In the genomic region with DNA sequence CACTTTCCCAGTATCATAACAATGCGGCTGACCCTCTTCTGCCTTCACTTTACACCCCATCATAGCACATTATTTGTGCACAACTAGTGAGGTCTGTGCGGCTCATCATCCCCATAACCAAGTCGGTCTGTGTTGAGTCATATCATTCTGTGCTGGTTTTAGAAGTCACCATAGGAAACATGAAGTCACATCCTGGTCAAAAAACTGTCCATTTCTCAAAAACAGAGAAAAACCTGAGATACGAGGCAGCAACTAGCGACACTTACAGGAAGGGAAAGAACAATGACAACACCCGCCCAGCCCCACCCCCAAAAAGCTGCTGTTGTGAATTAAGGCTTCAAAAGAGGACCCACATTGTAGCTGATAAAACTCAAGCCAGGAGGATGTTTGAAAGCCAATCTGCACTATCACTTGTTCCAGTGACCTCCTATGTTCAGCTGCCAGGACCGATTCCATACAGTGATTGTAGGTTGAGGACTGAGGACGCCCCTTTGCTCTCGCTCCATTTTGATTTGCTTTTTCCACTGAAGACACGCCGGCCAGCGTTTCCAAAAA, we compare ENCODE assay signal across 8 cellular contexts.
DNase-seq lines count a peak whose midpoint lies in the region; ATAC-seq and TF ChIP-seq lines count a peak whose summit lies in the region.

No MANE protein-coding gene starts in this region.

- H3K9me3 Mint-ChIP-seq in CD4-positive, alpha-beta memory T cell, result no peaks in the 10 kb centered on the region
- H3K9me3 Mint-ChIP-seq in nephron progenitor cell, result peaks cover 26% of the 10 kb centered on the region

- H3K9me3 ChIP-seq in CD4-positive, alpha-beta memory T cell (ENCODE audit: control insufficient read depth in 1 of 2, low read length in 2 of 2), result no peaks in the 10 kb centered on the region
- H3K9me3 ChIP-seq in SJCRH30 (replicated peaks), result no peaks in the 10 kb centered on the region

- peak overlapping the region; percentile 67 to 89 (median 82) for H3K4me3 Mint-ChIP-seq in CD4-positive, alpha-beta memory T cell
- no peak overlapping the region for H3K4me3 Mint-ChIP-seq in nephron progenitor cell

- intact Hi-C loops in CD4-positive, alpha-beta memory T cell (cut with micrococcal nuclease), result loop anchor here (1.0 to 2.0 kb wide), 7 partner anchors 9 to 99 kb away; a partner anchor contains a TSS

- peaks cover 63% of the 10 kb centered on the region for H3K4me1 ChIP-seq in CD4-positive, alpha-beta memory T cell (ENCODE audit: insufficient read depth, low read length)
- H3K4me1 ChIP-seq in SJCRH30, result no peaks in the 10 kb centered on the region

- CTCF ChIA-PET in CD4-positive, alpha-beta memory T cell (lab: Charles Lee; ENCODE audit: partially characterized antibody), result interaction anchor here (0.7 to 7.1 kb wide), 16 partner anchors 10 to 262 kb away, joined by 3 to 100 read pairs (median 8); a partner anchor contains a TSS

- peaks cover 66 to 76% of the 10 kb centered on the region in 2 donors for H3K36me3 Mint-ChIP-seq in CD4-positive, alpha-beta memory T cell
- H3K36me3 Mint-ChIP-seq in nephron progenitor cell (ENCODE audit: low read depth), result peaks cover 85% of the 10 kb centered on the region

- H3K27me3 ChIP-seq in CD4-positive, alpha-beta memory T cell (ENCODE audit: insufficient read depth, low read length), result no peaks in the 10 kb centered on the region
- no peaks in the 10 kb centered on the region for H3K27me3 ChIP-seq in SJCRH30

- peak; percentile 76 to 82 (median 80) for DNase-seq in CD4-positive, alpha-beta memory T cell
- peak; percentile 27 for DNase-seq in activated effector memory CD4-positive, alpha-beta T cell treated with Interleukin-2 at 50 U/mL for 16 hours
- DNase-seq in nephron progenitor cell (no peak), DMS79 (lab: John Stamatoyannopoulos, UW) (no peak), germinal center (ENCODE audit: low spot score) (no peak), SJCRH30 (no peak)

- peaks cover 44 to 86% (median 64%) of the 10 kb centered on the region in 4 donors for H3K4me1 Mint-ChIP-seq in CD4-positive, alpha-beta memory T cell
- peaks cover 7% of the 10 kb centered on the region for H3K4me1 Mint-ChIP-seq in nephron progenitor cell

- no peaks in the 10 kb centered on the region for H3K27me3 Mint-ChIP-seq in CD4-positive, alpha-beta memory T cell
- no peaks in the 10 kb centered on the region for H3K27me3 Mint-ChIP-seq in nephron progenitor cell (ENCODE audit: low read depth, poor library complexity)

- POLR2A ChIA-PET in CD4-positive, alpha-beta memory T cell (lab: Charles Lee; ENCODE audit: partially characterized antibody), result interaction anchor here (0.5 to 39.3 kb wide), 24 partner anchors 7 to 262 kb away, joined by 3 to 970 read pairs (median 12); a partner anchor contains a TSS

- no peak for TF ChIP-seq CTCF in nephron progenitor cell (IDR thresholded peaks at IDR 0.05)

- peaks cover 22% of the 10 kb centered on the region for H3K36me3 ChIP-seq in CD4-positive, alpha-beta memory T cell (ENCODE audit: insufficient read depth, low read length)
- H3K36me3 ChIP-seq in SJCRH30, result no peaks in the 10 kb centered on the region

- H3K27ac ChIP-seq in CD4-positive, alpha-beta memory T cell (ENCODE audit: low read depth, low read length), result peak overlapping the region; percentile 81
- no peak overlapping the region for H3K27ac ChIP-seq in SJCRH30

- H3K4me3 ChIP-seq in CD4-positive, alpha-beta memory T cell (ENCODE audit: low read length in 2 of 2), result peak overlapping the region; percentile 25 to 51
- no peak overlapping the region for H3K4me3 ChIP-seq in SJCRH30

- ATAC-seq in GM19455 (IDR thresholded peaks at IDR 0.05; ENCODE audit: unreplicated experiment) (peak; percentile 96), HG03469 (IDR thresholded peaks at IDR 0.05; ENCODE audit: unreplicated experiment) (peak; percentile 90)

- peak overlapping the region; percentile 91 to 99 (median 98) for H3K27ac Mint-ChIP-seq in CD4-positive, alpha-beta memory T cell
- H3K27ac Mint-ChIP-seq in nephron progenitor cell, result peak overlapping the region; percentile 64

Comparison
In these comparisons a context has a peak if more than half of its experiments do, and no peak if none do; other contexts are left out.
1. DNase-seq: peak in CD4-positive, alpha-beta memory T cell (5 of 5) and activated effector memory CD4-positive, alpha-beta T cell treated with Interleukin-2 at 50 U/mL for 16 hours (single experiment); none in nephron progenitor cell (single experiment), DMS79 (single experiment), germinal center (single experiment) and SJCRH30 (0 of 2).